In genomic region chr14:73717998-73718741, GRCh38 we compare ENCODE assay signal across 12 cellular contexts. TPM values are rescaled to one million over a fixed set of nuclear protein-coding genes. Genes with fewer than 3 reads are reported as not detected.
DNase-seq lines count a peak whose midpoint lies in the region; ATAC-seq and TF ChIP-seq lines count a peak whose summit lies in the region.
"Had no signal": no experiment of that assay in that cellular context is flagged by ENCODE, and none has a peak within 500 bp of the region (broad histone marks: within the 10 kb centered on the region; RNA-seq: fewer than 3 reads in every experiment).

No MANE protein-coding gene starts in this region.

- WGBS in mesodermal cell (ENCODE audit: insufficient coverage in 2 of 2), 2 experiments = 52 to 56% methylated on average over 21 to 23 of the region's 27 CpGs

- H3K27ac ChIP-seq in mesodermal cell (ENCODE audit: low read depth, low read length, severe bottlenecking) (peak overlapping the region; percentile 41), tibial artery (peak overlapping the region; percentile 73 to 97)

- no peak for DNase-seq in activated T-cell treated with anti-CD3 and anti-CD28 coated beads, Interleukin-2, amount 50 U/mL, for 24 hours
- DNase-seq in activated T-cell treated with anti-CD3 and anti-CD28 coated beads for 4 hours (no peak), ecto neural progenitor cell (ENCODE audit: low spot score) (peak; percentile 74), tibial artery (peak in 1 of 2 donors; percentile 85), NCI-H2081 treated with DMSO at 0.1 percent for 48 hours (lab: John Stamatoyannopoulos, UW) (no peak)
- DNase-seq: activated CD4-positive, alpha-beta T cell treated with anti-CD3 and anti-CD28 coated beads for 48 hours; GF-D8; stimulated activated naive CD4-positive, alpha-beta T cell treated with Interleukin-2 at 50 U/mL for 16 hours had no signal

- H3K27ac Mint-ChIP-seq in activated T-cell treated with anti-CD3 and anti-CD28 coated beads, Interleukin-2, amount 50 U/mL, for 24 hours = peak overlapping the region; percentile 55

- H3K9me3 ChIP-seq in mesodermal cell (ENCODE audit: control insufficient read depth, low read length) (no peaks in the 10 kb centered on the region), tibial artery (no peaks in the 10 kb centered on the region)

- H3K4me1 ChIP-seq in mesodermal cell (ENCODE audit: control insufficient read depth, insufficient read depth, low read length, poor library complexity, severe bottlenecking) (peaks cover 19% of the 10 kb centered on the region), tibial artery (peaks cover 0 to 40% (median 34%) of the 10 kb centered on the region in 4 donors)

- no peak overlapping the region for H3K4me3 Mint-ChIP-seq in activated T-cell treated with anti-CD3 and anti-CD28 coated beads, Interleukin-2, amount 50 U/mL, for 24 hours

- no peaks in the 10 kb centered on the region for H3K27me3 ChIP-seq in tibial artery

- ATAC-seq in GM18870 (IDR thresholded peaks at IDR 0.05; ENCODE audit: unreplicated experiment) (no peak), GM21825 (IDR thresholded peaks at IDR 0.05; ENCODE audit: unreplicated experiment) (no peak)

- H3K27me3 Mint-ChIP-seq in activated T-cell treated with anti-CD3 and anti-CD28 coated beads, Interleukin-2, amount 50 U/mL, for 24 hours = no peaks in the 10 kb centered on the region

- H3K36me3 ChIP-seq in mesodermal cell (ENCODE audit: control insufficient read depth, insufficient read depth, low read length) (peaks cover 69% of the 10 kb centered on the region), tibial artery (peaks cover 21 to 63% (median 45%) of the 10 kb centered on the region in 3 donors)

- no peak overlapping the region for H3K4me3 ChIP-seq in mesodermal cell (ENCODE audit: extremely low read depth, insufficient read depth, low read length, poor library complexity, severe bottlenecking)
- H3K4me3 ChIP-seq in tibial artery = peak overlapping the region; percentile 45 to 46
- H3K4me3 ChIP-seq: skin epidermis had no signal

- no peak for TF ChIP-seq CTCF in tibial artery (IDR thresholded peaks at IDR 0.05)

- intact Hi-C loops in tibial artery (cut with DNase I; ENCODE audit: low total_unique reads) = loop anchor here (5.0 kb wide), 1 partner anchor 169 kb away; the partner anchor contains the start of gene ZNF410

- H3K36me3 Mint-ChIP-seq in activated T-cell treated with anti-CD3 and anti-CD28 coated beads, Interleukin-2, amount 50 U/mL, for 24 hours (ENCODE audit: low read depth) = peaks cover 81% of the 10 kb centered on the region

- H3K4me1 Mint-ChIP-seq in activated T-cell treated with anti-CD3 and anti-CD28 coated beads, Interleukin-2, amount 50 U/mL, for 24 hours (ENCODE audit: low read depth) = peaks cover 15% of the 10 kb centered on the region

- H3K9me3 Mint-ChIP-seq in activated T-cell treated with anti-CD3 and anti-CD28 coated beads, Interleukin-2, amount 50 U/mL, for 24 hours = no peaks in the 10 kb centered on the region

RNA-seq across cellular contexts. Expression of gene PNMA1, which starts 4.0 kb away (rescaled TPM):
- polyA plus RNA-seq in mesodermal cell (2013, experiment 1 of 2) = 37.4 TPM
- 35.1 TPM for polyA plus RNA-seq in mesodermal cell (2013, experiment 2 of 2)
